Comparison of ENCODE assay signal across 39 cellular contexts in genomic region chr17:11553135-11553534, GRCh38. TPM values are rescaled to one million over a fixed set of nuclear protein-coding genes. Genes with fewer than 3 reads are reported as not detected.
"Had no signal": no experiment of that assay in that cellular context is flagged by ENCODE, and none has a peak within 500 bp of the region (broad histone marks: within the 10 kb centered on the region; RNA-seq: fewer than 3 reads in every experiment).

No MANE protein-coding gene starts in this region.

- H3K4me3 Mint-ChIP-seq: activated naive CD4-positive, alpha-beta T cell treated with anti-CD3 and anti-CD28 coated beads for 36 hours; activated naive CD4-positive, alpha-beta T cell treated with anti-CD3 and anti-CD28 coated beads, Interleukin-2, amount 10 ng/mL, durations not matched to agents 7 days and 5 days; activated naive CD4-positive, alpha-beta T cell treated with anti-CD3 and anti-CD28 coated beads, Interleukin-2, amount 50 U/mL, for 24 hours; activated naive CD8-positive, alpha-beta T cell; activated naive CD8-positive, alpha-beta T cell treated with anti-CD3 and anti-CD28 coated beads for 36 hours; activated naive CD8-positive, alpha-beta T cell treated with anti-CD3 and anti-CD28 coated beads, Interleukin-2, amount 10 ng/mL, durations not matched to agents 7 days and 5 days; activated naive CD8-positive, alpha-beta T cell treated with anti-CD3 and anti-CD28 coated beads, Interleukin-2, amount 50 U/mL, for 24 hours; activated T-cell treated with anti-CD3 and anti-CD28 coated beads, Interleukin-2, amount 50 U/mL, for 24 hours; activated T-cell treated with anti-CD3 and anti-CD28 coated beads, Interleukin-2, amount 50 U/mL, for 4 hours; activated T-cell treated with anti-CD3 and anti-CD28 coated beads, Interleukin-2, amount 50 U/mL, for 72 hours; activated T-helper 1 cell treated with anti-CD3 and anti-CD28 coated beads, Interleukin-12 subunit alpha, Interleukin-12 subunit beta, Interleukin-2, Interleukin-4 antibody, amounts not matched to agents 30 ng/mL and 10 ng/mL and 1 ng/mL, durations not matched to agents 14 hours and 24 hours and 36 hours; activated T-helper 17 cell treated with anti-CD3 and anti-CD28 coated beads, Interleukin-2, amount 50 U/mL, for 72 hours; brain; central memory CD8-positive, alpha-beta T cell had no signal

- H3K4me1 Mint-ChIP-seq: activated naive CD4-positive, alpha-beta T cell treated with anti-CD3 and anti-CD28 coated beads, Interleukin-2, amount 10 ng/mL, durations not matched to agents 7 days and 5 days; activated naive CD4-positive, alpha-beta T cell treated with anti-CD3 and anti-CD28 coated beads, Interleukin-2, amount 50 U/mL, for 24 hours; activated naive CD8-positive, alpha-beta T cell treated with anti-CD3 and anti-CD28 coated beads for 36 hours; activated naive CD8-positive, alpha-beta T cell treated with anti-CD3 and anti-CD28 coated beads, Interleukin-2, amount 10 ng/mL, durations not matched to agents 7 days and 5 days; activated naive CD8-positive, alpha-beta T cell treated with anti-CD3 and anti-CD28 coated beads, Interleukin-2, amount 50 U/mL, for 24 hours; activated T-helper 17 cell treated with anti-CD3 and anti-CD28 coated beads, Interleukin-2, amount 50 U/mL, for 72 hours; brain; central memory CD8-positive, alpha-beta T cell had no signal

- H3K27ac ChIP-seq: adrenal gland, ascending aorta, body of pancreas, brain microvascular endothelial cell, breast epithelium, cardiac muscle cell had no signal

- H3K36me3 Mint-ChIP-seq: activated naive CD4-positive, alpha-beta T cell treated with anti-CD3 and anti-CD28 coated beads, Interleukin-2, amount 10 ng/mL, durations not matched to agents 7 days and 5 days; activated naive CD4-positive, alpha-beta T cell treated with anti-CD3 and anti-CD28 coated beads, Interleukin-2, amount 50 U/mL, for 24 hours; activated naive CD8-positive, alpha-beta T cell; activated naive CD8-positive, alpha-beta T cell treated with anti-CD3 and anti-CD28 coated beads for 36 hours; activated naive CD8-positive, alpha-beta T cell treated with anti-CD3 and anti-CD28 coated beads, Interleukin-2, amount 10 ng/mL, durations not matched to agents 7 days and 5 days; brain had no signal

- H3K9me3 ChIP-seq: adrenal gland, ascending aorta, body of pancreas, breast epithelium had no signal

- H3K27me3 Mint-ChIP-seq: activated naive CD4-positive, alpha-beta T cell treated with anti-CD3 and anti-CD28 coated beads, Interleukin-2, amount 10 ng/mL, durations not matched to agents 7 days and 5 days; activated naive CD4-positive, alpha-beta T cell treated with anti-CD3 and anti-CD28 coated beads, Interleukin-2, amount 50 U/mL, for 24 hours; activated naive CD8-positive, alpha-beta T cell; activated naive CD8-positive, alpha-beta T cell treated with anti-CD3 and anti-CD28 coated beads for 36 hours; activated naive CD8-positive, alpha-beta T cell treated with anti-CD3 and anti-CD28 coated beads, Interleukin-2, amount 10 ng/mL, durations not matched to agents 7 days and 5 days; activated T-cell treated with anti-CD3 and anti-CD28 coated beads, Interleukin-2, amount 50 U/mL, for 24 hours; activated T-helper 17 cell treated with anti-CD3 and anti-CD28 coated beads, Interleukin-2, amount 50 U/mL, for 72 hours; central memory CD8-positive, alpha-beta T cell had no signal

- H3K27ac Mint-ChIP-seq: activated naive CD4-positive, alpha-beta T cell treated with anti-CD3 and anti-CD28 coated beads for 36 hours; activated naive CD4-positive, alpha-beta T cell treated with anti-CD3 and anti-CD28 coated beads, Interleukin-2, amount 10 ng/mL, durations not matched to agents 7 days and 5 days; activated naive CD4-positive, alpha-beta T cell treated with anti-CD3 and anti-CD28 coated beads, Interleukin-2, amount 50 U/mL, for 24 hours; activated naive CD4-positive, alpha-beta T cell treated with anti-CD3 and anti-CD28 coated beads, Interleukin-2, amount 50 U/mL, for 72 hours; activated naive CD8-positive, alpha-beta T cell; activated naive CD8-positive, alpha-beta T cell treated with anti-CD3 and anti-CD28 coated beads for 36 hours; activated naive CD8-positive, alpha-beta T cell treated with anti-CD3 and anti-CD28 coated beads, Interleukin-2, amount 10 ng/mL, durations not matched to agents 7 days and 5 days; activated naive CD8-positive, alpha-beta T cell treated with anti-CD3 and anti-CD28 coated beads, Interleukin-2, amount 50 U/mL, for 24 hours; activated T-cell treated with anti-CD3 and anti-CD28 coated beads, Interleukin-2, amount 50 U/mL, for 24 hours; activated T-cell treated with anti-CD3 and anti-CD28 coated beads, Interleukin-2, amount 50 U/mL, for 72 hours; activated T-helper 1 cell treated with anti-CD3 and anti-CD28 coated beads, Interleukin-12 subunit alpha, Interleukin-12 subunit beta, Interleukin-2, Interleukin-4 antibody, amounts not matched to agents 30 ng/mL and 10 ng/mL and 1 ng/mL, durations not matched to agents 14 hours and 24 hours and 36 hours; activated T-helper 17 cell treated with anti-CD3 and anti-CD28 coated beads, Interleukin-2, amount 50 U/mL, for 72 hours; activated T-helper 2 cell treated with anti-CD3 and anti-CD28 coated beads, Interferon-gamma antibody, Interleukin-2, Interleukin-4, amounts not matched to agents 10 μg/mL and 5 μg/mL and 100 μg/mL, durations not matched to agents 14 hours and 24 hours and 36 hours; brain had no signal

- ATAC-seq: activated naive CD4-positive, alpha-beta T cell treated with anti-CD3 and anti-CD28 coated beads, Interleukin-2, amount 50 U/mL, for 72 hours; activated naive CD8-positive, alpha-beta T cell treated with anti-CD3 and anti-CD28 coated beads, Interleukin-2, amount 50 U/mL, for 24 hours; activated T-cell treated with anti-CD3 and anti-CD28 coated beads, Interleukin-2, amount 50 U/mL, for 4 hours; activated T-cell treated with anti-CD3 and anti-CD28 coated beads, Interleukin-2, amount 50 U/mL, for 72 hours; activated T-helper 17 cell treated with anti-CD3 and anti-CD28 coated beads, Interleukin-2, amount 50 U/mL, for 72 hours; body of pancreas had no signal

- H3K36me3 ChIP-seq: adrenal gland, ascending aorta, brain microvascular endothelial cell, breast epithelium, cardiac muscle cell had no signal

- H3K4me3 ChIP-seq: adrenal gland, ascending aorta, body of pancreas, breast epithelium, cardiac muscle cell had no signal

- H3K27me3 ChIP-seq: adrenal gland, ascending aorta, body of pancreas, brain microvascular endothelial cell, breast epithelium, cardiac muscle cell had no signal

- H3K9me3 Mint-ChIP-seq: activated naive CD8-positive, alpha-beta T cell treated with anti-CD3 and anti-CD28 coated beads for 36 hours; activated T-cell treated with anti-CD3 and anti-CD28 coated beads, Interleukin-2, amount 50 U/mL, for 24 hours; activated T-cell treated with anti-CD3 and anti-CD28 coated beads, Interleukin-2, amount 50 U/mL, for 4 hours had no signal

- H3K4me1 ChIP-seq: adrenal gland, ascending aorta, body of pancreas, breast epithelium had no signal

- DNase-seq: activated effector memory CD4-positive, alpha-beta T cell treated with anti-CD3 and anti-CD28 coated beads, Interleukin-2, amount 50 U/mL, for 16 hours; activated effector memory CD4-positive, alpha-beta T cell treated with Interleukin-2 at 50 U/mL for 16 hours; activated gamma-delta T cell; activated gamma-delta T cell treated with Interleukin-2 at 50 U/mL for 16 hours; activated naive CD4-positive, alpha-beta T cell; activated naive CD4-positive, alpha-beta T cell treated with anti-CD3 and anti-CD28 coated beads for 36 hours; activated naive CD4-positive, alpha-beta T cell treated with anti-CD3 and anti-CD28 coated beads, Interleukin-2, amount 10 ng/mL, durations not matched to agents 7 days and 5 days; activated naive CD4-positive, alpha-beta T cell treated with anti-CD3 and anti-CD28 coated beads, Interleukin-2, amount 50 U/mL, for 16 hours; activated naive CD4-positive, alpha-beta T cell treated with Interleukin-2 at 50 U/mL for 16 hours; activated naive CD8-positive, alpha-beta T cell treated with anti-CD3 and anti-CD28 coated beads for 36 hours; activated naive CD8-positive, alpha-beta T cell treated with anti-CD3 and anti-CD28 coated beads, Interleukin-2, amount 10 ng/mL, durations not matched to agents 7 days and 5 days; activated naive CD8-positive, alpha-beta T cell treated with anti-CD3 and anti-CD28 coated beads, Interleukin-2, amount 50 U/mL, for 24 hours; activated T-cell treated with anti-CD3 and anti-CD28 coated beads for 4 hours; activated T-cell treated with anti-CD3 and anti-CD28 coated beads, Interleukin-2, amount 50 U/mL, for 1 hour; activated T-cell treated with anti-CD3 and anti-CD28 coated beads, Interleukin-2, amount 50 U/mL, for 24 hours; activated T-cell treated with anti-CD3 and anti-CD28 coated beads, Interleukin-2, amount 50 U/mL, for 4 hours; activated T-cell treated with anti-CD3 and anti-CD28 coated beads, Interleukin-2, amount 50 U/mL, for 48 hours; activated T-cell treated with anti-CD3 and anti-CD28 coated beads, Interleukin-2, amount 50 U/mL, for 72 hours; adrenal gland; amniotic stem cell; aorta; body of pancreas; brain microvascular endothelial cell; caudate nucleus; central memory CD4-positive, alpha-beta T cell; cerebellar nuclear complex had no signal

RNA-seq across cellular contexts. Expression of gene DNAH9, which starts 45.1 kb away (rescaled TPM):
- total RNA-seq: activated naive CD4-positive, alpha-beta T cell treated with anti-CD3 and anti-CD28 coated beads for 36 hours; activated naive CD4-positive, alpha-beta T cell treated with anti-CD3 and anti-CD28 coated beads, Interleukin-2, amount 50 U/mL, for 72 hours; activated naive CD8-positive, alpha-beta T cell treated with anti-CD3 and anti-CD28 coated beads for 36 hours; activated naive CD8-positive, alpha-beta T cell treated with anti-CD3 and anti-CD28 coated beads, Interleukin-2, amount 10 ng/mL, durations not matched to agents 7 days and 5 days; activated T-cell treated with anti-CD3 and anti-CD28 coated beads, Interleukin-2, amount 50 U/mL, for 4 hours; activated T-cell treated with anti-CD3 and anti-CD28 coated beads, Interleukin-2, amount 50 U/mL, for 72 hours; activated T-helper 1 cell treated with anti-CD3 and anti-CD28 coated beads, Interleukin-12 subunit alpha, Interleukin-12 subunit beta, Interleukin-2, Interleukin-4 antibody, amounts not matched to agents 30 ng/mL and 10 ng/mL and 1 ng/mL, durations not matched to agents 14 hours and 24 hours and 36 hours; activated T-helper 17 cell treated with anti-CD3 and anti-CD28 coated beads, Interleukin-2, amount 50 U/mL, for 72 hours; activated T-helper 2 cell treated with anti-CD3 and anti-CD28 coated beads, Interferon-gamma antibody, Interleukin-2, Interleukin-4, amounts not matched to agents 10 μg/mL and 5 μg/mL and 100 μg/mL, durations not matched to agents 14 hours and 24 hours and 36 hours; ascending aorta; astrocyte; cardiac septum had no signal
- polyA plus RNA-seq: aorta had no signal
